ENCODE assay signal across 8 cellular contexts in genomic region chr16:17404903-17405691, GRCh38.
DNase-seq lines count a peak whose midpoint lies in the region; ATAC-seq, FAIRE-seq and TF ChIP-seq lines count a peak whose summit lies in the region.

No MANE protein-coding gene starts in this region.

- ATAC-seq in left cardiac atrium = peak; percentile 82 to 90
- ATAC-seq in GM18861 (IDR thresholded peaks at IDR 0.05; ENCODE audit: unreplicated experiment) = no peak

- H3K4me2 ChIP-seq in astrocyte (ENCODE audit: low read length) = peak overlapping the region; percentile 58

- peaks cover 18% of the 10 kb centered on the region for H3K4me1 Mint-ChIP-seq in astrocyte (ENCODE audit: low read depth, unreplicated experiment)

- no peak overlapping the region for H3K4me3 Mint-ChIP-seq in astrocyte (ENCODE audit: unreplicated experiment)

- H3K9me3 ChIP-seq in astrocyte (ENCODE audit: insufficient read depth, low read depth, low read length) = no peaks in the 10 kb centered on the region
- H3K9me3 ChIP-seq in kidney (ENCODE audit: control insufficient read depth in 1 of 2, low read length in 2 of 2) = no peaks in the 10 kb centered on the region

- TF ChIP-seq CTCF in astrocyte (IDR thresholded peaks at IDR 0.05; ENCODE audit: insufficient read depth, low read depth, low read length) (no peak), kidney (IDR thresholded peaks at IDR 0.05; ENCODE audit: borderline replicate concordance, extremely low read depth, insufficient read depth) (no peak)

- FAIRE-seq in astrocyte (lab: Jason Lieb, UNC) = no peak
- no peak for FAIRE-seq in kidney (lab: Jason Lieb, UNC)

- peaks cover 58% of the 10 kb centered on the region for H3K79me2 ChIP-seq in astrocyte (ENCODE audit: insufficient read depth, low read length)

- H3K9ac ChIP-seq in astrocyte (ENCODE audit: low read length) = peak overlapping the region; percentile 70
- no peak overlapping the region for H3K9ac ChIP-seq in kidney (ENCODE audit: low read length in 2 of 2)

- intact Hi-C loops in left cardiac atrium (cut with DNase I) = no loop called here
- intact Hi-C loops in kidney (cut with DNase I) = no loop called here

- DNase-seq in GM04503 (ENCODE audit: low read depth) = peak; percentile 72
- peak; percentile 84 for DNase-seq in astrocyte (ENCODE audit: low read depth)
- DNase-seq in left cardiac atrium = peak; percentile 84
- DNase-seq in skeletal muscle cell (ENCODE audit: low read depth) = peak; percentile 63
- DNase-seq in CD1c-positive myeloid dendritic cell (ENCODE audit: extremely low spot score) = no peak
- no peak for DNase-seq in kidney
- DNase-seq in LoVo (ENCODE audit: low spot score) = no peak

- peaks cover 79% of the 10 kb centered on the region for H4K20me1 ChIP-seq in astrocyte (ENCODE audit: insufficient read depth, low read length)

- H3K27me3 Mint-ChIP-seq in astrocyte (ENCODE audit: low read depth, unreplicated experiment) = no peaks in the 10 kb centered on the region

- H3K36me3 Mint-ChIP-seq in astrocyte (ENCODE audit: low read depth, unreplicated experiment) = peaks cover 5% of the 10 kb centered on the region

- peak overlapping the region; percentile 75 for H3K27ac ChIP-seq in astrocyte (ENCODE audit: low read depth, low read length)
- H3K27ac ChIP-seq in kidney (ENCODE audit: low read depth in 2 of 2, low read length in 2 of 2) = no peak overlapping the region

- no peak overlapping the region for H3K4me3 ChIP-seq in astrocyte (ENCODE audit: insufficient read depth, low read depth, low read length)
- H3K4me3 ChIP-seq in skeletal muscle cell (ENCODE audit: low read depth, low read length) = no peak overlapping the region
- H3K4me3 ChIP-seq in kidney (ENCODE audit: low read length in 2 of 2) = no peak overlapping the region

- H3K27ac Mint-ChIP-seq in astrocyte (ENCODE audit: unreplicated experiment) = peak overlapping the region; percentile 26

- H3K36me3 ChIP-seq in astrocyte (ENCODE audit: insufficient read depth, low read length) (no peaks in the 10 kb centered on the region), kidney (ENCODE audit: control insufficient read depth in 1 of 2, insufficient read depth in 2 of 2, low read length in 2 of 2) (no peaks in the 10 kb centered on the region)

- H3K4me1 ChIP-seq in astrocyte (ENCODE audit: insufficient read depth, low read length) = peaks cover 21% of the 10 kb centered on the region
- no peaks in the 10 kb centered on the region for H3K4me1 ChIP-seq in kidney (ENCODE audit: control insufficient read depth in 1 of 2, insufficient read depth in 1 of 2, low read depth in 1 of 2, low read length in 2 of 2)

- H2AFZ ChIP-seq in astrocyte (ENCODE audit: low read depth, low read length) = peak overlapping the region; percentile 64

- H3K27me3 ChIP-seq in astrocyte (ENCODE audit: insufficient read depth, low read length) = no peaks in the 10 kb centered on the region

- H3K9me3 Mint-ChIP-seq in astrocyte (ENCODE audit: unreplicated experiment) = no peaks in the 10 kb centered on the region

Comparison
In these comparisons a context has a peak if more than half of its experiments do, and no peak if none do; other contexts are left out.
1. DNase-seq: peak in GM04503 (single experiment), astrocyte (single experiment), left cardiac atrium (single experiment) and skeletal muscle cell (single experiment); none in CD1c-positive myeloid dendritic cell (single experiment), kidney (single experiment) and LoVo (single experiment).